Comparison of ENCODE assay signal across 26 cellular contexts in the genomic region with DNA sequence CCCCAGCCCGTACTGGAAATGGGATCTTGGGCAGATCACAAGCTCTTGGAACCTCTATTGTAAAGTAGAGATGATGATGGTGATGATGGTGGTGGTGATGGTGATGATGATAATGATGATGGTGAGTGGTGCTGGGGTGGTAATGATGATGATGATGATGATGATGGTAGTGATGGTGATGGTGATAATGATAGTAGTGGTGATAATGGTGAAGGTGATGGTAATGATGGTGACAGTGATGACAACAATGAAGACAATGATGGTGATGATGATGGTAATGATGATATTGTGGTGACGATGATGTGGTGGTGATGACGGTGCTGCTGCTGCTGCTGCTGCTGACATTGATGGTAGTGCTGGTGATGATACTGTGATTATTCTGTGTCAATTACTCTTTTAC.
DNase-seq lines count a peak whose midpoint lies in the region; ATAC-seq and TF ChIP-seq lines count a peak whose summit lies in the region.
"Had no signal": no experiment of that assay in that cellular context is flagged by ENCODE, and none has a peak within 500 bp of the region (broad histone marks: within the 10 kb centered on the region; RNA-seq: fewer than 3 reads in every experiment).

No MANE protein-coding gene starts in this region.

- no peak for DNase-seq in activated CD4-positive, CD25-positive, alpha-beta regulatory T cell treated with anti-CD3 and anti-CD28 coated beads, Interleukin-2, amount 50 U/mL, for 72 hours
- peak in 6 of 9 donors; percentile 30 to 64 (median 48) for DNase-seq in naive thymus-derived CD4-positive, alpha-beta T cell
- no peak for DNase-seq in DMS153 (lab: John Stamatoyannopoulos, UW)
- no peak for DNase-seq in upper lobe of right lung
- DNase-seq in occipital lobe (lab: John Stamatoyannopoulos, UW): no peak
- DNase-seq: 8988T; activated CD4-positive, alpha-beta T cell treated with anti-CD3 and anti-CD28 coated beads, Interleukin-2, amount 10 ng/mL, durations not matched to agents 24 days and 14 days; activated CD8-positive, alpha-beta memory T cell treated with anti-CD3 and anti-CD28 coated beads, Interleukin-2, amount 50 U/mL, for 4 hours; activated naive CD4-positive, alpha-beta T cell; Caco-2; caudate nucleus; GM23248; heart right ventricle; NCI-H1930; NCI-H226; PC-3; posterior cingulate gyrus; SHP77; SW 1271 had no signal

- H3K4me1 Mint-ChIP-seq in activated T-helper 17 cell treated with anti-CD3 and anti-CD28 coated beads, Interleukin-2, amount 50 U/mL, for 72 hours: peaks cover 54% of the 10 kb centered on the region
- H3K4me1 Mint-ChIP-seq in naive thymus-derived CD4-positive, alpha-beta T cell: peaks cover 64 to 98% (median 93%) of the 10 kb centered on the region in 7 donors

- ATAC-seq in activated CD4-positive, CD25-positive, alpha-beta regulatory T cell treated with anti-CD3 and anti-CD28 coated beads, Interleukin-2, amount 50 U/mL, for 24 hours: peak; percentile 8 to 12
- no peak for ATAC-seq in activated T-helper 17 cell treated with anti-CD3 and anti-CD28 coated beads, Interleukin-2, amount 50 U/mL, for 72 hours (replicated peaks)
- ATAC-seq in naive thymus-derived CD4-positive, alpha-beta T cell: peak; percentile 56
- no peak for ATAC-seq in upper lobe of right lung
- ATAC-seq: heart right ventricle, left lobe of liver, PC-3 had no signal

- no peaks in the 10 kb centered on the region for H3K27me3 Mint-ChIP-seq in activated T-helper 17 cell treated with anti-CD3 and anti-CD28 coated beads, Interleukin-2, amount 50 U/mL, for 72 hours
- no peaks in the 10 kb centered on the region for H3K27me3 Mint-ChIP-seq in naive thymus-derived CD4-positive, alpha-beta T cell
- H3K27me3 Mint-ChIP-seq: activated CD4-positive, alpha-beta T cell treated with anti-CD3 and anti-CD28 coated beads, Interleukin-2, amount 10 ng/mL, durations not matched to agents 24 days and 14 days had no signal

- peaks cover 39% of the 10 kb centered on the region for H3K36me3 Mint-ChIP-seq in activated T-helper 17 cell treated with anti-CD3 and anti-CD28 coated beads, Interleukin-2, amount 50 U/mL, for 72 hours (ENCODE audit: low read depth)
- H3K36me3 Mint-ChIP-seq in naive thymus-derived CD4-positive, alpha-beta T cell: peaks cover 7 to 39% (median 26%) of the 10 kb centered on the region in 5 donors

- no peak overlapping the region for H3K4me3 Mint-ChIP-seq in activated T-helper 17 cell treated with anti-CD3 and anti-CD28 coated beads, Interleukin-2, amount 50 U/mL, for 72 hours
- peak overlapping the region in 9 of 10 donors; percentile 1 to 79 (median 8) for H3K4me3 Mint-ChIP-seq in naive thymus-derived CD4-positive, alpha-beta T cell
- H3K4me3 Mint-ChIP-seq: activated CD4-positive, alpha-beta T cell treated with anti-CD3 and anti-CD28 coated beads, Interleukin-2, amount 10 ng/mL, durations not matched to agents 24 days and 14 days had no signal

- TF ChIP-seq CTCF in HEK293 (tag by site-specific recombination; IDR thresholded peaks at IDR 0.05) (no peak), upper lobe of right lung (IDR thresholded peaks at IDR 0.05) (no peak)

- H3K9me3 ChIP-seq in HEK293 (ENCODE audit: control insufficient read depth, insufficient read depth, low read depth, low read length) (no peaks in the 10 kb centered on the region), upper lobe of right lung (no peaks in the 10 kb centered on the region)
- H3K9me3 ChIP-seq in naive thymus-derived CD4-positive, alpha-beta T cell (ENCODE audit: control insufficient read depth in 2 of 3, low read length in 3 of 3): no peaks in the 10 kb centered on the region
- H3K9me3 ChIP-seq: ascending aorta, Caco-2, heart right ventricle, thoracic aorta had no signal

- peak overlapping the region; percentile 1 for H3K27ac Mint-ChIP-seq in activated T-helper 17 cell treated with anti-CD3 and anti-CD28 coated beads, Interleukin-2, amount 50 U/mL, for 72 hours
- peak overlapping the region in 8 of 9 donors; percentile 64 to 93 (median 72) for H3K27ac Mint-ChIP-seq in naive thymus-derived CD4-positive, alpha-beta T cell
- H3K27ac Mint-ChIP-seq: activated CD4-positive, alpha-beta T cell treated with anti-CD3 and anti-CD28 coated beads, Interleukin-2, amount 10 ng/mL, durations not matched to agents 24 days and 14 days had no signal

- POLR2A ChIA-PET in HEK293 (lab: Yijun Ruan, JAX): no interaction called here
- POLR2A ChIA-PET in naive thymus-derived CD4-positive, alpha-beta T cell (lab: Charles Lee): interaction anchor here (3.4 to 14.5 kb wide), 3 partner anchors 20 to 47 kb away, joined by 17 to 189 read pairs (median 78); no protein-coding TSS in a partner anchor

- no peak overlapping the region for H3K4me3 ChIP-seq in HEK293 (ENCODE audit: low read depth, low read length)
- no peak overlapping the region for H3K4me3 ChIP-seq in naive thymus-derived CD4-positive, alpha-beta T cell (ENCODE audit: low read length)
- no peak overlapping the region for H3K4me3 ChIP-seq in upper lobe of right lung
- H3K4me3 ChIP-seq: ascending aorta, GM23248, heart right ventricle, thoracic aorta had no signal

- H3K9me3 Mint-ChIP-seq in activated T-helper 17 cell treated with anti-CD3 and anti-CD28 coated beads, Interleukin-2, amount 50 U/mL, for 72 hours: no peaks in the 10 kb centered on the region
- peaks cover 0 to 7% (median 0%) of the 10 kb centered on the region in 11 donors for H3K9me3 Mint-ChIP-seq in naive thymus-derived CD4-positive, alpha-beta T cell

- intact Hi-C loops in naive thymus-derived CD4-positive, alpha-beta T cell (cut with micrococcal nuclease): no loop called here
- intact Hi-C loops in upper lobe of right lung (cut with DNase I): no loop called here

- CTCF ChIA-PET in HEK293 (lab: Yijun Ruan, JAX): interaction anchor here (0.7 kb wide), 1 partner anchor 299 kb away, joined by 5 read pairs; no protein-coding TSS in a partner anchor
- CTCF ChIA-PET in naive thymus-derived CD4-positive, alpha-beta T cell (lab: Charles Lee): interaction anchor here (0.8 to 1.3 kb wide), 4 partner anchors 18 to 46 kb away, joined by 3 to 5 read pairs (median 3); no protein-coding TSS in a partner anchor

- H3K4me1 ChIP-seq in HEK293 (ENCODE audit: control insufficient read depth, insufficient read depth, low read length) (0 out of 2 replicates have a peak, but pooled peaks cover 3% of the 10 kb centered on the region), upper lobe of right lung (peaks cover 6% of the 10 kb centered on the region)
- peaks cover 24 to 78% of the 10 kb centered on the region in 2 donors for H3K4me1 ChIP-seq in naive thymus-derived CD4-positive, alpha-beta T cell (ENCODE audit: control insufficient read depth in 2 of 2, insufficient read depth in 2 of 2, low read length in 2 of 2)

- H3K36me3 ChIP-seq in HEK293 (ENCODE audit: control insufficient read depth in 2 of 2, insufficient read depth in 1 of 2, low read length in 2 of 2) (peaks cover 0 to 3% of the 10 kb centered on the region in 2 experiments; a peak in 2 of 3 replicates), upper lobe of right lung (peaks cover 12% of the 10 kb centered on the region)
- peaks cover 0 to 11% (median under 1%) of the 10 kb centered on the region in 3 experiments for H3K36me3 ChIP-seq in naive thymus-derived CD4-positive, alpha-beta T cell (ENCODE audit: control insufficient read depth in 2 of 3, insufficient read depth in 3 of 3, low read length in 3 of 3)
- H3K36me3 ChIP-seq: ascending aorta, thoracic aorta had no signal

- no peak overlapping the region for H3K27ac ChIP-seq in HEK293 (ENCODE audit: extremely low read depth, low read depth, low read length)
- H3K27ac ChIP-seq in naive thymus-derived CD4-positive, alpha-beta T cell (ENCODE audit: low read depth, low read length): peak overlapping the region; percentile 74
- H3K27ac ChIP-seq in upper lobe of right lung: no peak overlapping the region
- H3K27ac ChIP-seq: ascending aorta, epithelial cell of prostate, GM23248, heart right ventricle, thoracic aorta had no signal

- H3K27me3 ChIP-seq in naive thymus-derived CD4-positive, alpha-beta T cell (ENCODE audit: control insufficient read depth in 2 of 2, insufficient read depth in 2 of 2, low read length in 2 of 2): no peaks in the 10 kb centered on the region
- no peaks in the 10 kb centered on the region for H3K27me3 ChIP-seq in upper lobe of right lung
- H3K27me3 ChIP-seq: ascending aorta, heart right ventricle had no signal

TF ChIP-seq in HEK293, 187 proteins besides CTCF, POLR2A, EP300 and RAD21:
- TF ChIP-seq WT1 (tag by site-specific recombination; IDR thresholded peaks at IDR 0.05) (no peak), ZNF221 (tag by site-specific recombination; IDR thresholded peaks at IDR 0.05; ENCODE audit: borderline replicate concordance) (no peak)
- TF ChIP-seq, protein P1, sequence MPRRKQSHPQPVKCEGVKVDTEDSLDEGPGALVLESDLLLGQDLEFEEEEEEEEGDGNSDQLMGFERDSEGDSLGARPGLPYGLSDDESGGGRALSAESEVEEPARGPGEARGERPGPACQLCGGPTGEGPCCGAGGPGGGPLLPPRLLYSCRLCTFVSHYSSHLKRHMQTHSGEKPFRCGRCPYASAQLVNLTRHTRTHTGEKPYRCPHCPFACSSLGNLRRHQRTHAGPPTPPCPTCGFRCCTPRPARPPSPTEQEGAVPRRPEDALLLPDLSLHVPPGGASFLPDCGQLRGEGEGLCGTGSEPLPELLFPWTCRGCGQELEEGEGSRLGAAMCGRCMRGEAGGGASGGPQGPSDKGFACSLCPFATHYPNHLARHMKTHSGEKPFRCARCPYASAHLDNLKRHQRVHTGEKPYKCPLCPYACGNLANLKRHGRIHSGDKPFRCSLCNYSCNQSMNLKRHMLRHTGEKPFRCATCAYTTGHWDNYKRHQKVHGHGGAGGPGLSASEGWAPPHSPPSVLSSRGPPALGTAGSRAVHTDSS (tag by site-specific recombination; IDR thresholded peaks at IDR 0.05): peak; percentile 96

Comparison
In these comparisons a context has a peak if more than half of its experiments do, and no peak if none do; other contexts are left out.
1. ATAC-seq: peak in activated CD4-positive, CD25-positive, alpha-beta regulatory T cell treated with anti-CD3 and anti-CD28 coated beads, Interleukin-2, amount 50 U/mL, for 24 hours (2 of 2) and naive thymus-derived CD4-positive, alpha-beta T cell (single experiment); none in activated T-helper 17 cell treated with anti-CD3 and anti-CD28 coated beads, Interleukin-2, amount 50 U/mL, for 72 hours (single experiment) and upper lobe of right lung (single experiment).
2. DNase-seq: peak in naive thymus-derived CD4-positive, alpha-beta T cell (6 of 9); none in activated CD4-positive, CD25-positive, alpha-beta regulatory T cell treated with anti-CD3 and anti-CD28 coated beads, Interleukin-2, amount 50 U/mL, for 72 hours (single experiment), DMS153 (single experiment), upper lobe of right lung (single experiment) and occipital lobe (single experiment).